In genomic region chr1:8137406-8138244, GRCh38 we compare ENCODE assay signal across 10 cellular contexts.
DNase-seq lines count a peak whose midpoint lies in the region; ATAC-seq, FAIRE-seq and TF ChIP-seq lines count a peak whose summit lies in the region.
"Had no signal": no experiment of that assay in that cellular context is flagged by ENCODE, and none has a peak within 500 bp of the region (broad histone marks: within the 10 kb centered on the region; RNA-seq: fewer than 3 reads in every experiment).

No MANE protein-coding gene starts in this region.

- no peak for TF ChIP-seq RAD21 in A549 (conservative IDR thresholded peaks at IDR 0.05 in 1 of 2, IDR thresholded peaks at IDR 0.05 in 1 of 2)

- no peak overlapping the region for H3K4me3 ChIP-seq in A549
- no peak overlapping the region for H3K4me3 ChIP-seq in epithelial cell of esophagus (ENCODE audit: low read length)
- H3K4me3 ChIP-seq: BLaER1 had no signal

- POLR2A ChIA-PET in A549 (lab: Yijun Ruan, JAX), result interaction anchor here (1.3 kb wide), 1 partner anchor 57 kb away, joined by 4 read pairs; no protein-coding TSS in a partner anchor

- no peak for TF ChIP-seq CTCF in A549 (IDR thresholded peaks at IDR 0.05)
- TF ChIP-seq CTCF in epithelial cell of esophagus (IDR thresholded peaks at IDR 0.05; ENCODE audit: insufficient read depth, low read depth, low read length, missing control alignments), result no peak
- no peak for TF ChIP-seq CTCF in neural crest cell (conservative IDR thresholded peaks at IDR 0.05)
- TF ChIP-seq CTCF in GM10266 (IDR thresholded peaks at IDR 0.05; ENCODE audit: control insufficient read depth, insufficient read depth, low read depth, missing control alignments), result no peak

- TF ChIP-seq POLR2A in A549 (IDR thresholded peaks at IDR 0.05; ENCODE audit: low read length), result no peak

- peak overlapping the region; percentile 54 for H3K27ac Mint-ChIP-seq in neural crest cell (ENCODE audit: unreplicated experiment)

- H3K4me3 Mint-ChIP-seq in neural crest cell, result no peak overlapping the region

- H3K9me3 ChIP-seq in A549, result no peaks in the 10 kb centered on the region
- H3K9me3 ChIP-seq: BLaER1 had no signal

- ATAC-seq in A549 (peak; percentile 54 to 68; a peak in 4 of 6 replicates), left lobe of liver (no peak), HG03095 (IDR thresholded peaks at IDR 0.05; ENCODE audit: unreplicated experiment) (no peak)

- H3K9me3 Mint-ChIP-seq in neural crest cell, result no peaks in the 10 kb centered on the region

- CTCF ChIA-PET in A549 (lab: Yijun Ruan, JAX), result interaction anchor here (0.6 to 1.3 kb wide), 5 partner anchors 38 to 161 kb away, joined by 3 to 6 read pairs (median 3); no protein-coding TSS in a partner anchor

- DNase-seq in A549 (ENCODE audit: low read depth in 1 of 2, low spot score in 1 of 2) (peak in 1 of 2 experiments; percentile 38), epithelial cell of esophagus (ENCODE audit: low read depth) (peak; percentile 61), neural crest cell (ENCODE audit: low read depth, low spot score) (no peak), left lobe of liver (ENCODE audit: low spot score) (no peak), NCI-H748 treated with DMSO at 0.1 percent for 48 hours (lab: John Stamatoyannopoulos, UW) (no peak), GM10266 (ENCODE audit: extremely low spot score) (no peak)
- DNase-seq: NCI-H1105 treated with DMSO at 0.1 percent for 48 hours had no signal

- no peaks in the 10 kb centered on the region for H3K36me3 Mint-ChIP-seq in neural crest cell (ENCODE audit: low read depth)

- H3K4me2 ChIP-seq in A549, result peak overlapping the region; percentile 67
- H3K4me2 ChIP-seq: BLaER1 had no signal

- H3K27me3 Mint-ChIP-seq in neural crest cell (ENCODE audit: low read depth), result no peaks in the 10 kb centered on the region

- H3K27ac ChIP-seq in A549, result peak overlapping the region; percentile 74 to 85
- H3K27ac ChIP-seq: BLaER1 had no signal

- H3K4me1 ChIP-seq in A549, result peaks cover 41% of the 10 kb centered on the region
- H3K4me1 ChIP-seq: BLaER1 had no signal

- FAIRE-seq in A549 (lab: Jason Lieb, UNC), result no peak

- WGBS in A549 (ENCODE audit: missing lambda C conversion rate), result 32% methylated on average over 12 of the region's 14 CpGs

- H3K4me1 Mint-ChIP-seq in neural crest cell, result peaks cover 49% of the 10 kb centered on the region

- TF ChIP-seq EP300 in A549 (IDR thresholded peaks at IDR 0.05), result no peak

TF ChIP-seq in A549, 52 proteins besides CTCF, POLR2A, EP300 and RAD21:
- no peak for TF ChIP-seq MAFK (IDR thresholded peaks at IDR 0.05; ENCODE audit: partially characterized antibody)
- TF ChIP-seq HOXB13 (CRISPR knock-in tag; IDR thresholded peaks at IDR 0.05; ENCODE audit: low read depth), result no peak
- no peak for TF ChIP-seq RFX5 (IDR thresholded peaks at IDR 0.05)
- no peak for TF ChIP-seq ELK1 (IDR thresholded peaks at IDR 0.05; ENCODE audit: low read depth, low read length)
- TF ChIP-seq FOSL2 (IDR thresholded peaks at IDR 0.05), result no peak
- TF ChIP-seq FOSL2 (CRISPR knock-in tag; IDR thresholded peaks at IDR 0.05), result peak; percentile 28; the same call in 1 of the 2 replicates
- no peak for TF ChIP-seq CBX2 (IDR thresholded peaks at IDR 0.05; ENCODE audit: borderline replicate concordance, low read depth)
- TF ChIP-seq GATA3 (IDR thresholded peaks at IDR 0.05; ENCODE audit: borderline replicate concordance), result peak; percentile 31; the same call in 1 of the 2 replicates

TF ChIP-seq in PFSK-1, 5 proteins besides CTCF, POLR2A, EP300 and RAD21:
- no peak for TF ChIP-seq REST (IDR thresholded peaks at IDR 0.05; ENCODE audit: insufficient read depth in 1 of 2, low read depth in 2 of 2, low read length in 2 of 2)
- no peak for TF ChIP-seq SIN3A (IDR thresholded peaks at IDR 0.05; ENCODE audit: borderline replicate concordance, insufficient read depth, low read length)
- peak; percentile 53; the same call in 1 of the 2 replicates for TF ChIP-seq TAF1 (IDR thresholded peaks at IDR 0.05; ENCODE audit: borderline replicate concordance, insufficient read depth, low read length)

Comparison
In these comparisons a context has a peak if more than half of its experiments do, and no peak if none do; other contexts are left out.
1. ATAC-seq: peak in A549 (2 of 2); none in left lobe of liver (single experiment) and HG03095 (single experiment).